ENCODE assay signal across 21 cellular contexts in the genomic region with DNA sequence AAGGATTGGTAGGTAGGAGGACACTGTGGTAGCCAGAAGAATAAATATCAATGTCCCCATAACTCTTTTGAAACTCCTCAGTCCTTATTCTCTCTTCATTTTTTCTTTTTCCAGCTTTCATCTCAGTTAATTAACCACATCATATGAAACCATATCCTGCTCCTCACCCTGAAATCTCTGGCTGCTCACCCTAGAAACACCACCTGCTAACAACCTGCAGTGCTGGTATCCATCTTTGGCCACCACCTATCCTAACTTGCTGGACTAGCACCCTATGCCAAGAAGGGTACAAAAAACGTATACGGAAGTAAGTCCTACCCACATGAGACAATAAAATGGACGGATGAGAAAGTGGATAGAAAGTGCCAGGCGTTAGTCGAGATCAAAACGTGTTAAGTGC. TPM values are rescaled to one million over a fixed set of nuclear protein-coding genes. Genes with fewer than 3 reads are reported as not detected.
A peak's percentile ranks its signal among the peaks of the same experiment; 100 is the strongest.
DNase-seq lines count a peak whose midpoint lies in the region; ATAC-seq and TF ChIP-seq lines count a peak whose summit lies in the region.
"Had no signal": no experiment of that assay in that cellular context is flagged by ENCODE, and none has a peak within 500 bp of the region (broad histone marks: within the 10 kb centered on the region; RNA-seq: fewer than 3 reads in every experiment).

No MANE protein-coding gene starts in this region.

- peaks cover 4% of the 10 kb centered on the region for H3K27me3 Mint-ChIP-seq in neural progenitor cell (ENCODE audit: insufficient read depth, low read depth)
- H3K27me3 Mint-ChIP-seq: B cell; CD4-positive, alpha-beta T cell had no signal

- H3K4me3 Mint-ChIP-seq in neural progenitor cell = no peak overlapping the region
- H3K4me3 Mint-ChIP-seq: B cell; CD4-positive, alpha-beta T cell; CD8-positive, alpha-beta T cell had no signal

- in situ Hi-C loops in IMR-90 (cut with MboI; ENCODE audit: low sequenced_read_pairs) = no loop called here

- intact Hi-C loops in IMR-90 (cut with micrococcal nuclease) (no loop called here), OCI-LY7 (cut with micrococcal nuclease; ENCODE audit: unreplicated experiment) (no loop called here)

- H3K4me1 ChIP-seq in DND-41 (ENCODE audit: insufficient read depth, low read length) (peaks cover 23% of the 10 kb centered on the region), IMR-90 (ENCODE audit: control insufficient read depth, insufficient read depth, low read length) (peaks cover 4% of the 10 kb centered on the region; the same call in 1 of the 2 replicates), neural progenitor cell (peaks cover 5% of the 10 kb centered on the region), OCI-LY7 (ENCODE audit: insufficient read depth, low read length, poor library complexity, severe bottlenecking) (no peaks in the 10 kb centered on the region)
- H3K4me1 ChIP-seq: Caco-2 had no signal

- no peak overlapping the region for H2BK5ac ChIP-seq in IMR-90 (ENCODE audit: low read depth, low read length, poor library complexity, severe bottlenecking)

- H3K4me3 ChIP-seq in DND-41 (ENCODE audit: low read depth in 1 of 2, low read length in 2 of 2) = no peak overlapping the region
- H3K4me3 ChIP-seq in IMR-90 (ENCODE audit: insufficient read depth, low read depth, low read length) = no peak overlapping the region
- H3K4me3 ChIP-seq in neural progenitor cell = no peak overlapping the region
- no peak overlapping the region for H3K4me3 ChIP-seq in OCI-LY7 (ENCODE audit: low read depth, low read length, poor library complexity, severe bottlenecking)
- H3K4me3 ChIP-seq: BLaER1 treated with 17β-estradiol and CSF1 and Interleukin-3, amounts not matched to agents 10 nM and 100 nM had no signal

- no peak overlapping the region for H2BK20ac ChIP-seq in IMR-90 (ENCODE audit: low read depth, low read length)

- no peak for TF ChIP-seq RAD21 in IMR-90 (IDR thresholded peaks at IDR 0.05; ENCODE audit: low read length)

- H3K36me3 ChIP-seq in DND-41 (ENCODE audit: insufficient read depth, low read length) (no peaks in the 10 kb centered on the region), IMR-90 (ENCODE audit: control insufficient read depth, insufficient read depth, low read length) (no peaks in the 10 kb centered on the region), neural progenitor cell (no peaks in the 10 kb centered on the region), OCI-LY7 (ENCODE audit: insufficient read depth, low read length) (no peaks in the 10 kb centered on the region)
- H3K36me3 ChIP-seq: BLaER1 treated with 17β-estradiol and CSF1 and Interleukin-3, amounts not matched to agents 10 nM and 100 nM had no signal

- peak overlapping the region; percentile 19; the same call in 1 of the 2 replicates for H3K14ac ChIP-seq in IMR-90 (replicated peaks; ENCODE audit: low read depth, low read length)

- no peak overlapping the region for H3K4ac ChIP-seq in IMR-90 (ENCODE audit: low read depth, low read length)

- H2BK120ac ChIP-seq in IMR-90 (ENCODE audit: low read depth, low read length) = no peak overlapping the region

- peak; percentile 97 for ATAC-seq in DND-41 (ENCODE audit: insufficient read depth, low read depth)
- no peak for ATAC-seq in IMR-90 (ENCODE audit: low read depth)
- ATAC-seq in HG03039 (IDR thresholded peaks at IDR 0.05; ENCODE audit: unreplicated experiment) = no peak
- ATAC-seq: CD8-positive, alpha-beta T cell had no signal

- DNase-seq in DND-41 = peak; percentile 63
- DNase-seq in IMR-90 = no peak
- DNase-seq in neural progenitor cell (ENCODE audit: low spot score) = no peak
- DNase-seq in OCI-LY7 (ENCODE audit: low spot score) = no peak
- no peak for DNase-seq in cerebellum (ENCODE audit: low spot score)
- DNase-seq: 8988T; ACHN; AML-193; Caco-2; Calu3; CD4-positive, alpha-beta T cell; CD8-positive, alpha-beta T cell; DMS79 treated with DMSO at 0.1 percent for 48 hours; EL; GDM1 had no signal

- H4K5ac ChIP-seq in IMR-90 (ENCODE audit: low read depth, low read length) = no peak overlapping the region

- H2BK15ac ChIP-seq in IMR-90 (ENCODE audit: low read depth, low read length) = no peak overlapping the region

- H4K8ac ChIP-seq in IMR-90 (ENCODE audit: low read depth in 2 of 2, low read length in 2 of 2) = no peak overlapping the region

- peaks cover 21% of the 10 kb centered on the region for H3K4me1 Mint-ChIP-seq in neural progenitor cell
- H3K4me1 Mint-ChIP-seq: B cell had no signal

- CTCF ChIA-PET in IMR-90 (lab: Yijun Ruan, JAX) (no interaction called here), OCI-LY7 (lab: Charles Lee; ENCODE audit: unreplicated experiment) (no interaction called here)

- dilution Hi-C loops in IMR-90 (cut with HindIII; ENCODE audit: low sequenced_read_pairs, unreplicated experiment) = no loop called here

- H3K27me3 ChIP-seq in DND-41 (ENCODE audit: insufficient read depth, low read length, poor library complexity) (no peaks in the 10 kb centered on the region), IMR-90 (ENCODE audit: control insufficient read depth, insufficient read depth, low read length) (no peaks in the 10 kb centered on the region), neural progenitor cell (no peaks in the 10 kb centered on the region)
- H3K27me3 ChIP-seq: BLaER1 treated with 17β-estradiol and CSF1 and Interleukin-3, amounts not matched to agents 10 nM and 100 nM had no signal

- no peak overlapping the region for H3K9ac ChIP-seq in DND-41 (ENCODE audit: low read depth, low read length)
- no peak overlapping the region for H3K9ac ChIP-seq in IMR-90 (ENCODE audit: low read depth, low read length)
- H3K9ac ChIP-seq in neural progenitor cell = no peak overlapping the region
- H3K9ac ChIP-seq: BLaER1 treated with 17β-estradiol and CSF1 and Interleukin-3, amounts not matched to agents 10 nM and 100 nM had no signal

- H2AK5ac ChIP-seq in IMR-90 (ENCODE audit: low read depth, low read length) = no peak overlapping the region

- no peaks in the 10 kb centered on the region for H3K9me2 ChIP-seq in OCI-LY7 (ENCODE audit: insufficient read depth, low read length)

- no peaks in the 10 kb centered on the region for H3K36me3 Mint-ChIP-seq in neural progenitor cell
- H3K36me3 Mint-ChIP-seq: CD8-positive, alpha-beta T cell had no signal

- 80% methylated on average over 1 of the region's 6 CpGs; no CpG with 5 or more reads in 1 of the 2 experiments for WGBS in IMR-90 (ENCODE audit: extremely low coverage in 2 of 2, insufficient read length in 1 of 2), 2 experiments

- H4K20me1 ChIP-seq in DND-41 (ENCODE audit: insufficient read depth, low read length) (no peaks in the 10 kb centered on the region), IMR-90 (ENCODE audit: insufficient read depth, low read length) (no peaks in the 10 kb centered on the region), neural progenitor cell (ENCODE audit: low read depth) (no peaks in the 10 kb centered on the region), OCI-LY7 (ENCODE audit: insufficient read depth, low read length) (no peaks in the 10 kb centered on the region)
- H4K20me1 ChIP-seq: BLaER1 treated with 17β-estradiol and CSF1 and Interleukin-3, amounts not matched to agents 10 nM and 100 nM had no signal

- BruUV-seq in IMR-90 (replicated peaks; lab: Mats Ljungman, UMichigan) = no TSS peak
- no TSS peak for BruUV-seq in OCI-LY7 (replicated peaks; lab: Mats Ljungman, UMichigan)

- no peaks in the 10 kb centered on the region for H3K9me3 Mint-ChIP-seq in neural progenitor cell
- H3K9me3 Mint-ChIP-seq: CD4-positive, alpha-beta T cell; CD8-positive, alpha-beta T cell had no signal

- no peaks in the 10 kb centered on the region for H3F3A ChIP-seq in neural progenitor cell (ENCODE audit: low read depth)

- peak overlapping the region; percentile 39 for H3K27ac Mint-ChIP-seq in neural progenitor cell
- H3K27ac Mint-ChIP-seq: B cell; CD4-positive, alpha-beta T cell; CD8-positive, alpha-beta T cell had no signal

- no peaks in the 10 kb centered on the region for H3K79me1 ChIP-seq in IMR-90 (ENCODE audit: low read depth in 1 of 2, low read length in 2 of 2)

- H3K9me1 ChIP-seq in IMR-90 (ENCODE audit: insufficient read depth, low read length) = 0 out of 2 replicates have a peak, but pooled peaks cover 4% of the 10 kb centered on the region

- H3K9me3 ChIP-seq in DND-41 (ENCODE audit: insufficient read depth, low read length, severe bottlenecking) (no peaks in the 10 kb centered on the region), IMR-90 (ENCODE audit: control insufficient read depth, insufficient read depth, low read length) (no peaks in the 10 kb centered on the region), neural progenitor cell (ENCODE audit: low read depth) (no peaks in the 10 kb centered on the region), OCI-LY7 (ENCODE audit: low read length) (no peaks in the 10 kb centered on the region)
- H3K9me3 ChIP-seq: BLaER1 treated with 17β-estradiol and CSF1 and Interleukin-3, amounts not matched to agents 10 nM and 100 nM; Caco-2 had no signal

- no peak overlapping the region for H3K18ac ChIP-seq in IMR-90 (ENCODE audit: low read depth, low read length)

- peak overlapping the region; percentile 27; the same call in 1 of the 2 replicates for H3K27ac ChIP-seq in DND-41 (ENCODE audit: low read length)
- H3K27ac ChIP-seq in IMR-90 (ENCODE audit: insufficient read depth, low read length) = no peak overlapping the region
- peak overlapping the region; percentile 26 for H3K27ac ChIP-seq in angular gyrus (ENCODE audit: low read depth, low read length)
- no peak overlapping the region for H3K27ac ChIP-seq in neural progenitor cell
- no peak overlapping the region for H3K27ac ChIP-seq in OCI-LY7 (ENCODE audit: low read depth, low read length, poor library complexity, severe bottlenecking)
- H3K27ac ChIP-seq: BLaER1 treated with 17β-estradiol and CSF1 and Interleukin-3, amounts not matched to agents 10 nM and 100 nM; C4-2B had no signal

- H2AK9ac ChIP-seq in IMR-90 (replicated peaks; ENCODE audit: low read depth, low read length, poor library complexity) = no peak overlapping the region

- H3K4me2 ChIP-seq in DND-41 (ENCODE audit: insufficient read depth, low read length) = no peak overlapping the region
- no peak overlapping the region for H3K4me2 ChIP-seq in IMR-90 (ENCODE audit: low read depth, low read length)
- no peak overlapping the region for H3K4me2 ChIP-seq in neural progenitor cell
- H3K4me2 ChIP-seq in OCI-LY7 (ENCODE audit: low read length) = no peak overlapping the region
- H3K4me2 ChIP-seq: BLaER1 treated with 17β-estradiol and CSF1 and Interleukin-3, amounts not matched to agents 10 nM and 100 nM had no signal

- no peak for TF ChIP-seq POLR2A in IMR-90 (IDR thresholded peaks at IDR 0.05; ENCODE audit: low read depth, low read length)

- POLR2A ChIA-PET in IMR-90 (lab: Charles Lee; ENCODE audit: unreplicated experiment) = no interaction called here
- POLR2A ChIA-PET in OCI-LY7 (lab: Charles Lee) = no interaction called here

- H2AFZ ChIP-seq in DND-41 (ENCODE audit: low read depth, low read length) (no peak overlapping the region), IMR-90 (replicated peaks; ENCODE audit: low read length, poor library complexity) (peak overlapping the region; percentile 21), neural progenitor cell (replicated peaks) (no peak overlapping the region), OCI-LY7 (ENCODE audit: low read length) (no peak overlapping the region)

- no peak overlapping the region for H3K56ac ChIP-seq in IMR-90 (ENCODE audit: extremely low read depth, insufficient read depth, low read length)

- no peaks in the 10 kb centered on the region for H3K79me2 ChIP-seq in DND-41 (ENCODE audit: insufficient read depth, low read length)
- no peaks in the 10 kb centered on the region for H3K79me2 ChIP-seq in neural progenitor cell (ENCODE audit: low read depth)
- H3K79me2 ChIP-seq in OCI-LY7 (ENCODE audit: insufficient read depth, low read depth, low read length) = no peaks in the 10 kb centered on the region

- H3K23ac ChIP-seq in IMR-90 (ENCODE audit: low read depth, low read length) = no peak overlapping the region

- H4K91ac ChIP-seq in IMR-90 (ENCODE audit: insufficient read depth, low read depth, low read length) = no peak overlapping the region

- TF ChIP-seq CTCF in DND-41 (IDR thresholded peaks at IDR 0.05; ENCODE audit: borderline replicate concordance, extremely low read depth, low read length, poor library complexity, severe bottlenecking) = no peak
- TF ChIP-seq CTCF in IMR-90 (conservative IDR thresholded peaks at IDR 0.05; ENCODE audit: low read depth, low read length) = no peak
- no peak for TF ChIP-seq CTCF in neural progenitor cell (IDR thresholded peaks at IDR 0.05)
- no peak for TF ChIP-seq CTCF in OCI-LY7 (conservative IDR thresholded peaks at IDR 0.05; ENCODE audit: low read length)

RNA-seq across cellular contexts. Expression of a gene that starts 13.7 kb away (rescaled TPM):
- 47.3 and 58.3 TPM in 2 replicates for total RNA-seq in IMR-90 (2012; rRNA removed)
- 7.2 and 9.3 TPM in 2 replicates for polyA plus RNA-seq in IMR-90 (2012; rRNA removed)
- polyA plus RNA-seq in IMR-90 (2012; cell fraction: cytosol; rRNA removed) = 2.6 and 4.4 TPM in 2 replicates
- polyA plus RNA-seq in IMR-90 (2012; cell fraction: nucleus; rRNA removed; ENCODE audit: low replicate concordance) = 1.5 and 8.5 TPM in 2 replicates
- 0.43 and 0.50 TPM in 2 replicates for total RNA-seq in neural progenitor cell (ENCODE audit: low replicate concordance)
- 3.9 and 5.5 TPM in 2 replicates for total RNA-seq in OCI-LY7 (2014; rRNA removed; shearing (Covaris generic))
- total RNA-seq in OCI-LY7 (2022) = 13.4 and 15.2 TPM in 2 replicates
- total RNA-seq in cerebellum = 12.4 TPM
- total RNA-seq: G401 had no signal

Comparison
In these comparisons a context has a peak if more than half of its experiments do, and no peak if none do; other contexts are left out.
1. H3K27ac ChIP-seq: peak in DND-41 (single experiment) and angular gyrus (single experiment); none in IMR-90 (single experiment), neural progenitor cell (single experiment) and OCI-LY7 (single experiment).